Comparison of ENCODE assay signal across 14 cellular contexts in the genomic region with DNA sequence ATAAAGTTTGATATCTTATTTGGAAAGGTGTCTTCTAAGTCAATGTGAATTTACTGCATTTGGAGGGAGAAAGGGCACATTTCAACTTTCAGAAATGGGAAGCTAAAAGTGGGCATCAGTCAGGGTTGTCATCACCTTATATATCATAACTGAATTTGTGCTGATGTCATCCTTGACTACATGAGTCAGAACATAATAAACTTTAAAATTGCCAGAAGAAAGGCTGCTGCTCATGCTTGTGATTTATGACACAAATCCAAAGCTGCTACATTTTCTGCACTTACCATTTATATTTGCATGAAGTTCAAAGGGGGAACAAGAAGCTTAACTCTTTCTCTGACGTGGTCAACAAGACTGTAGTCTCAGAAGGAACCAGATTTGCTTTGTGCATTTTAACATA.
DNase-seq lines count a peak whose midpoint lies in the region; ATAC-seq, FAIRE-seq and TF ChIP-seq lines count a peak whose summit lies in the region.
"Had no signal": no experiment of that assay in that cellular context is flagged by ENCODE, and none has a peak within 500 bp of the region (broad histone marks: within the 10 kb centered on the region; RNA-seq: fewer than 3 reads in every experiment).

No MANE protein-coding gene starts in this region.

- no peak for FAIRE-seq in RCC 7860 (lab: Jason Lieb, UNC)
- no peak for FAIRE-seq in urothelium cell line (lab: Jason Lieb, UNC)

- no peak overlapping the region for H3K4me3 Mint-ChIP-seq in activated CD8-positive, alpha-beta T cell treated with anti-CD3 and anti-CD28 coated beads for 36 hours
- H3K4me3 Mint-ChIP-seq in activated CD8-positive, alpha-beta T cell treated with anti-CD3 and anti-CD28 coated beads, Interleukin-2, amount 10 ng/mL, durations not matched to agents 7 days and 5 days, result no peak overlapping the region
- H3K4me3 Mint-ChIP-seq: CD8-positive, alpha-beta memory T cell; HFFc6; T-cell had no signal

- intact Hi-C loops in activated CD8-positive, alpha-beta T cell treated with anti-CD3 and anti-CD28 coated beads for 36 hours (cut with micrococcal nuclease), result no loop called here

- TF ChIP-seq CTCF in activated CD8-positive, alpha-beta T cell treated with anti-CD3 and anti-CD28 coated beads for 36 hours (IDR thresholded peaks at IDR 0.05), result no peak

- CTCF ChIA-PET in activated CD8-positive, alpha-beta T cell treated with anti-CD3 and anti-CD28 coated beads for 36 hours (lab: Charles Lee), result interaction anchor here (0.9 to 1.7 kb wide), 3 partner anchors 8 to 88 kb away, joined by 3 to 4 read pairs (median 3); no protein-coding TSS in a partner anchor
- CTCF ChIA-PET in activated CD8-positive, alpha-beta T cell treated with anti-CD3 and anti-CD28 coated beads, Interleukin-2, amount 10 ng/mL, durations not matched to agents 7 days and 5 days (lab: Charles Lee), result interaction anchor here (1.0 kb wide), 1 partner anchor 14 kb away, joined by 3 read pairs; no protein-coding TSS in a partner anchor
- CTCF ChIA-PET in HEK293T (lab: Yijun Ruan, JAX), result interaction anchor here (1.0 kb wide), 1 partner anchor 21 kb away, joined by 7 read pairs; no protein-coding TSS in a partner anchor

- no peaks in the 10 kb centered on the region for H3K4me1 Mint-ChIP-seq in activated CD8-positive, alpha-beta T cell treated with anti-CD3 and anti-CD28 coated beads for 36 hours (ENCODE audit: low read depth)
- H3K4me1 Mint-ChIP-seq in activated CD8-positive, alpha-beta T cell treated with anti-CD3 and anti-CD28 coated beads, Interleukin-2, amount 10 ng/mL, durations not matched to agents 7 days and 5 days (ENCODE audit: low read depth), result no peaks in the 10 kb centered on the region
- H3K4me1 Mint-ChIP-seq: CD8-positive, alpha-beta memory T cell; T-cell had no signal

- no peak overlapping the region for H3K27ac Mint-ChIP-seq in activated CD8-positive, alpha-beta T cell treated with anti-CD3 and anti-CD28 coated beads for 36 hours
- H3K27ac Mint-ChIP-seq in activated CD8-positive, alpha-beta T cell treated with anti-CD3 and anti-CD28 coated beads, Interleukin-2, amount 10 ng/mL, durations not matched to agents 7 days and 5 days, result no peak overlapping the region
- H3K27ac Mint-ChIP-seq: CD8-positive, alpha-beta memory T cell; HFFc6; T-cell had no signal

- no peaks in the 10 kb centered on the region for H3K36me3 Mint-ChIP-seq in activated CD8-positive, alpha-beta T cell treated with anti-CD3 and anti-CD28 coated beads for 36 hours (ENCODE audit: low read depth)
- no peaks in the 10 kb centered on the region for H3K36me3 Mint-ChIP-seq in activated CD8-positive, alpha-beta T cell treated with anti-CD3 and anti-CD28 coated beads, Interleukin-2, amount 10 ng/mL, durations not matched to agents 7 days and 5 days (ENCODE audit: low read depth)
- H3K36me3 Mint-ChIP-seq: CD8-positive, alpha-beta memory T cell; T-cell had no signal

- ATAC-seq in activated CD8-positive, alpha-beta T cell treated with anti-CD3 and anti-CD28 coated beads for 36 hours, result peak; percentile 39
- ATAC-seq in activated CD8-positive, alpha-beta T cell treated with anti-CD3 and anti-CD28 coated beads, Interleukin-2, amount 10 ng/mL, durations not matched to agents 7 days and 5 days, result no peak
- ATAC-seq: T-cell had no signal

- no peaks in the 10 kb centered on the region for H3K9me3 Mint-ChIP-seq in activated CD8-positive, alpha-beta T cell treated with anti-CD3 and anti-CD28 coated beads for 36 hours
- H3K9me3 Mint-ChIP-seq in activated CD8-positive, alpha-beta T cell treated with anti-CD3 and anti-CD28 coated beads, Interleukin-2, amount 10 ng/mL, durations not matched to agents 7 days and 5 days (ENCODE audit: insufficient read depth), result no peaks in the 10 kb centered on the region
- H3K9me3 Mint-ChIP-seq: T-cell had no signal

- POLR2A ChIA-PET in activated CD8-positive, alpha-beta T cell treated with anti-CD3 and anti-CD28 coated beads for 36 hours (lab: Charles Lee), result no interaction called here
- POLR2A ChIA-PET in activated CD8-positive, alpha-beta T cell treated with anti-CD3 and anti-CD28 coated beads, Interleukin-2, amount 10 ng/mL, durations not matched to agents 7 days and 5 days (lab: Charles Lee), result no interaction called here
- POLR2A ChIA-PET in HEK293T (lab: Yijun Ruan, JAX), result no interaction called here

- H3K27me3 Mint-ChIP-seq in activated CD8-positive, alpha-beta T cell treated with anti-CD3 and anti-CD28 coated beads for 36 hours, result peaks cover 1% of the 10 kb centered on the region
- H3K27me3 Mint-ChIP-seq in activated CD8-positive, alpha-beta T cell treated with anti-CD3 and anti-CD28 coated beads, Interleukin-2, amount 10 ng/mL, durations not matched to agents 7 days and 5 days (ENCODE audit: low read depth), result no peaks in the 10 kb centered on the region

- DNase-seq in activated CD8-positive, alpha-beta T cell treated with anti-CD3 and anti-CD28 coated beads for 36 hours, result no peak
- no peak for DNase-seq in activated CD8-positive, alpha-beta T cell treated with anti-CD3 and anti-CD28 coated beads, Interleukin-2, amount 10 ng/mL, durations not matched to agents 7 days and 5 days
- DNase-seq in HEK293T (ENCODE audit: extremely low spot score), result no peak
- peak; percentile 25 for DNase-seq in RCC 7860 (ENCODE audit: low spot score)
- DNase-seq in urothelium cell line (ENCODE audit: low spot score), result peak; percentile 38
- DNase-seq in NCI-H128 (lab: John Stamatoyannopoulos, UW; ENCODE audit: unreplicated experiment), result no peak
- DNase-seq in NCI-H2171 (lab: John Stamatoyannopoulos, UW), result no peak
- DNase-seq: BE2C; CD8-positive, alpha-beta memory T cell; GOT3; HFFc6; Kasumi-1; NCI-H1694 treated with DMSO at 0.1 percent for 48 hours; T-cell had no signal

TF ChIP-seq in HEK293T, 16 proteins besides CTCF, POLR2A, EP300 and RAD21:
- peak; percentile 26; the same call in 1 of the 2 replicates for TF ChIP-seq PKNOX1 (IDR thresholded peaks at IDR 0.05)
- no peak for TF ChIP-seq ELF4 (IDR thresholded peaks at IDR 0.05)
- TF ChIP-seq SUZ12 (IDR thresholded peaks at IDR 0.05), result no peak

Comparison
In these comparisons a context has a peak if more than half of its experiments do, and no peak if none do; other contexts are left out.
1. DNase-seq: peak in RCC 7860 (single experiment) and urothelium cell line (single experiment); none in activated CD8-positive, alpha-beta T cell treated with anti-CD3 and anti-CD28 coated beads for 36 hours (single experiment), activated CD8-positive, alpha-beta T cell treated with anti-CD3 and anti-CD28 coated beads, Interleukin-2, amount 10 ng/mL, durations not matched to agents 7 days and 5 days (single experiment), HEK293T (single experiment), NCI-H128 (single experiment) and NCI-H2171 (single experiment).